ENCODE assay signal across 18 cellular contexts in genomic region chr6:126983779-126984178, GRCh38.
"Had no signal": no experiment of that assay in that cellular context is flagged by ENCODE, and none has a peak within 500 bp of the region (broad histone marks: within the 10 kb centered on the region; RNA-seq: fewer than 3 reads in every experiment).

No MANE protein-coding gene starts in this region.

- H3K9ac ChIP-seq: KMS-11 had no signal

- H3K27ac ChIP-seq: KMS-11, SJSA1, SK-N-MC had no signal

- H3K4me2 ChIP-seq: KMS-11 had no signal

- H3K27me3 Mint-ChIP-seq: IgD-negative memory B cell had no signal

- H3K4me1 ChIP-seq: SJSA1 had no signal

- H3K4me1 Mint-ChIP-seq: IgD-negative memory B cell had no signal

- H3K36me3 Mint-ChIP-seq: IgD-negative memory B cell had no signal

- H3K9me3 ChIP-seq: SJSA1 had no signal

- H3K4me3 ChIP-seq: K562, SJSA1, SK-N-MC had no signal

- ATAC-seq: K562 had no signal

- H3K27me3 ChIP-seq: SJSA1 had no signal

- H3K36me3 ChIP-seq: SJSA1 had no signal

- H3K4me3 Mint-ChIP-seq: IgD-negative memory B cell had no signal

- DNase-seq: Kasumi-1, MM.1S, NCI-H1092 treated with DMSO at 0.1 percent for 48 hours, NCI-H1436, NCI-H187, NCI-H2029, NCI-H2171 treated with DMSO at 0.1 percent for 48 hours, NCI-H524, NCI-H526 treated with DMSO at 0.1 percent for 48 hours, NCI-H774, Right ventricle myocardium superior, RPMI8226, SIG-M5 had no signal

- H3K27ac Mint-ChIP-seq: IgD-negative memory B cell had no signal
